8 cellular contexts compared by ENCODE assay signal in genomic region chr16:67150058-67150832, GRCh38. TPM values are rescaled to one million over a fixed set of nuclear protein-coding genes. Genes with fewer than 3 reads are reported as not detected.
DNase-seq lines count a peak whose midpoint lies in the region; ATAC-seq and TF ChIP-seq lines count a peak whose summit lies in the region.

No MANE protein-coding gene starts in this region.

- peaks cover 11% of the 10 kb centered on the region for H3K4me1 Mint-ChIP-seq in memory B cell

- H3K4me1 ChIP-seq in duodenal mucosa (ENCODE audit: control insufficient read depth in 1 of 2, insufficient read depth in 2 of 2, low read length in 2 of 2) = peaks cover 0 to 13% of the 10 kb centered on the region in 2 donors

- peaks cover 14% of the 10 kb centered on the region for H3K27me3 Mint-ChIP-seq in memory B cell

- TF ChIP-seq CTCF in SU-DHL-6 (IDR thresholded peaks at IDR 0.05; ENCODE audit: insufficient read depth, low read length, poor library complexity, severe bottlenecking) = no peak

- peak overlapping the region; percentile 39 for H3K4me2 ChIP-seq in SU-DHL-6 (ENCODE audit: low read depth, low read length, poor library complexity, severe bottlenecking)

- no peak overlapping the region for H3K27ac ChIP-seq in SU-DHL-6 (ENCODE audit: low read depth, low read length)
- peak overlapping the region; percentile 51 for H3K27ac ChIP-seq in duodenal mucosa (ENCODE audit: low read depth, low read length)
- H3K27ac ChIP-seq in temporal lobe (ENCODE audit: low read depth, low read length) = peak overlapping the region; percentile 19

- H3K9me3 Mint-ChIP-seq in memory B cell = no peaks in the 10 kb centered on the region

- no peaks in the 10 kb centered on the region for H3K9me3 ChIP-seq in SU-DHL-6 (ENCODE audit: insufficient read depth, low read length)
- H3K9me3 ChIP-seq in duodenal mucosa (ENCODE audit: control insufficient read depth in 1 of 2, low read length in 2 of 2) = no peaks in the 10 kb centered on the region

- no peaks in the 10 kb centered on the region for H3F3A ChIP-seq in SU-DHL-6 (ENCODE audit: insufficient read depth)

- ATAC-seq in GM18502 (IDR thresholded peaks at IDR 0.05; ENCODE audit: poor library complexity, unreplicated experiment) (peak; percentile 56), HG02798 (IDR thresholded peaks at IDR 0.05; ENCODE audit: poor library complexity, unreplicated experiment) (peak; percentile 41), memory B cell (ENCODE audit: low read depth) (peak; percentile 65), GM19328 (IDR thresholded peaks at IDR 0.05; ENCODE audit: unreplicated experiment) (no peak)

- H3K36me3 Mint-ChIP-seq in memory B cell = peaks cover 29% of the 10 kb centered on the region

- no peak overlapping the region for H3K27ac Mint-ChIP-seq in memory B cell

- H3K9ac ChIP-seq in SU-DHL-6 (ENCODE audit: low read length) (peak overlapping the region; percentile 14; the same call in 1 of the 2 replicates), duodenal mucosa (ENCODE audit: low read depth in 1 of 2, low read length in 2 of 2) (peak overlapping the region; percentile 51 to 58)

- no peaks in the 10 kb centered on the region for H4K20me1 ChIP-seq in SU-DHL-6 (ENCODE audit: low read depth, low read length)

- DNase-seq in memory B cell (ENCODE audit: low spot score in 2 of 2) (peak in 1 of 2 donors; percentile 35), NOMO-1 (lab: John Stamatoyannopoulos, UW; ENCODE audit: unreplicated experiment in 2 of 2) (no peak)

- H3K4me3 ChIP-seq in SU-DHL-6 (ENCODE audit: insufficient read depth, low read length, poor library complexity, severe bottlenecking) = peak overlapping the region; percentile 13
- H3K4me3 ChIP-seq in duodenal mucosa (ENCODE audit: low read depth in 1 of 2, low read length in 2 of 2) = peak overlapping the region; percentile 59 to 73

- no peaks in the 10 kb centered on the region for H3K9me2 ChIP-seq in SU-DHL-6 (replicated peaks; ENCODE audit: insufficient read depth, low read length)

- no peak overlapping the region for H2AFZ ChIP-seq in SU-DHL-6 (ENCODE audit: low read depth, low read length, severe bottlenecking)

- peak overlapping the region; percentile 71 for H3K4me3 Mint-ChIP-seq in memory B cell

- no peaks in the 10 kb centered on the region for H3K27me3 ChIP-seq in SU-DHL-6 (ENCODE audit: low read length)
- no peaks in the 10 kb centered on the region for H3K27me3 ChIP-seq in duodenal mucosa (ENCODE audit: control insufficient read depth in 1 of 2, insufficient read depth in 2 of 2, low read length in 2 of 2)

- no peaks in the 10 kb centered on the region for H3K79me2 ChIP-seq in SU-DHL-6 (ENCODE audit: insufficient read depth, low read length)

- H3K36me3 ChIP-seq in SU-DHL-6 (ENCODE audit: low read length) = no peaks in the 10 kb centered on the region
- peaks cover 6 to 35% of the 10 kb centered on the region in 2 donors for H3K36me3 ChIP-seq in duodenal mucosa (ENCODE audit: control insufficient read depth in 1 of 2, insufficient read depth in 2 of 2, low read length in 2 of 2)

RNA-seq across cellular contexts. Expression of gene B3GNT9, which starts 0.6 kb away (rescaled TPM):
- total RNA-seq in temporal lobe = 0.98 TPM

RNA-seq across cellular contexts. Expression of gene TRADD, which starts 9.5 kb away (rescaled TPM):
- 0.98 TPM for total RNA-seq in temporal lobe

RNA-seq across cellular contexts. Expression of gene FBXL8, which starts 9.5 kb away (rescaled TPM):
- total RNA-seq in temporal lobe = 0.49 TPM

RNA-seq across cellular contexts. Expression of gene HSF4, which starts 14.3 kb away (rescaled TPM):
- 5.9 TPM for total RNA-seq in temporal lobe

RNA-seq across cellular contexts. Expression of gene NOL3, which starts 20.1 kb away (rescaled TPM):
- 4.2 TPM for total RNA-seq in temporal lobe
